Comparison of ENCODE assay signal across 14 cellular contexts in the genomic region with DNA sequence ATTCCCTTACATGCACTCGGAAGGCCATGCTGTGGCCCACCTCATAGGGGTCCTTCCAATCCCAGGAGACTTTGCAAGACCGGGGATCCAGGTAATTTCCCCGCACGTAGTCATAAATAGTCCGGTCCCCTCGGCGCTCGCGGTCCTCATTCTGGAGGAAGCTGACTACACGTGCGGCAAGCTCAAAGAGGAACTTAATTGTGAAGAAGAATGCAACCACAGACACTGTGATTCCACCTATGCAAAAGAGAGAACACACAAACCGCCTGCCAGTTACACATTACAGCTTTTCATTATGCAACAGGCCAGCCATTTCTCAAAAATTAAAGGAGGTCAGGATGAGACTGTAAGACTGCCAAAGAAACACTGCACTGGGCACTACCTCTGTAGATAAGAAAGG. TPM values are rescaled to one million over a fixed set of nuclear protein-coding genes. Genes with fewer than 3 reads are reported as not detected.
DNase-seq lines count a peak whose midpoint lies in the region; ATAC-seq, FAIRE-seq and TF ChIP-seq lines count a peak whose summit lies in the region.
"Had no signal": no experiment of that assay in that cellular context is flagged by ENCODE, and none has a peak within 500 bp of the region (broad histone marks: within the 10 kb centered on the region; RNA-seq: fewer than 3 reads in every experiment).

No MANE protein-coding gene starts in this region.

- H3K4me1 Mint-ChIP-seq in activated B cell treated with CpG ODN at 0.5 μM for 24 hours, result peaks cover 31% of the 10 kb centered on the region

- H3K27ac Mint-ChIP-seq in activated B cell treated with CpG ODN at 0.5 μM for 24 hours, result peak overlapping the region; percentile 68

- no peak overlapping the region for H3K9ac ChIP-seq in HepG2 (ENCODE audit: insufficient read depth, low read depth, low read length)
- H3K9ac ChIP-seq in GM23248, result no peak overlapping the region

- no peaks in the 10 kb centered on the region for H3K9me3 Mint-ChIP-seq in activated B cell treated with CpG ODN at 0.5 μM for 24 hours

- in situ Hi-C loops in HepG2 (cut with HindIII; ENCODE audit: extremely low pct_ligation_motif_present, low pct_unique_long_range_greater_than_20kb) (no loop called here), KBM-7 (cut with MboI; ENCODE audit: low pct_unique_long_range_greater_than_20kb, low sequenced_read_pairs) (no loop called here), GM23248 (cut with MboI) (no loop called here)

- H3K4me2 ChIP-seq in HepG2 (ENCODE audit: low read depth, low read length), result no peak overlapping the region
- no peak overlapping the region for H3K4me2 ChIP-seq in GM23248 (ENCODE audit: unreplicated experiment)

- H3F3A ChIP-seq in GM23248 (ENCODE audit: insufficient read depth), result no peaks in the 10 kb centered on the region

- TF ChIP-seq POLR2A in right lobe of liver (IDR thresholded peaks at IDR 0.05) (no peak), HepG2 (IDR thresholded peaks at IDR 0.05; ENCODE audit: insufficient read depth in 1 of 2, low read depth in 2 of 2, low read length in 2 of 2) (no peak)

- H3K4me3 ChIP-seq in right lobe of liver, result no peak overlapping the region
- H3K4me3 ChIP-seq in HepG2 (replicated peaks in 1 of 3; ENCODE audit: insufficient read depth in 1 of 3, low read depth in 2 of 3, low read length in 3 of 3), result no peak overlapping the region
- H3K4me3 ChIP-seq in GM23248, result no peak overlapping the region
- H3K4me3 ChIP-seq: sigmoid colon had no signal

- no peaks in the 10 kb centered on the region for H3K27me3 ChIP-seq in right lobe of liver
- no peaks in the 10 kb centered on the region for H3K27me3 ChIP-seq in HepG2 (ENCODE audit: control insufficient read depth in 1 of 2, insufficient read depth in 2 of 2, low read length in 2 of 2)
- no peaks in the 10 kb centered on the region for H3K27me3 ChIP-seq in GM23248 (replicated peaks; ENCODE audit: insufficient read depth)
- H3K27me3 ChIP-seq: sigmoid colon had no signal

- BruUV-seq in HepG2 (replicated peaks; lab: Mats Ljungman, UMichigan), result no TSS peak

- no peaks in the 10 kb centered on the region for H3K79me2 ChIP-seq in HepG2 (ENCODE audit: insufficient read depth, low read length)
- H3K79me2 ChIP-seq in GM23248 (ENCODE audit: insufficient read depth), result peaks cover 10% of the 10 kb centered on the region; the same call in 1 of the 2 replicates

- H3K4me3 Mint-ChIP-seq in activated B cell treated with CpG ODN at 0.5 μM for 24 hours, result peak overlapping the region; percentile 58

- H3K36me3 ChIP-seq in right lobe of liver, result peaks cover 0 to 17% (median 7%) of the 10 kb centered on the region in 4 donors
- H3K36me3 ChIP-seq in HepG2 (replicated peaks in 1 of 2; ENCODE audit: control insufficient read depth in 1 of 2, insufficient read depth in 2 of 2, low read length in 2 of 2), result peaks cover 8 to 52% of the 10 kb centered on the region in 2 experiments
- H3K36me3 ChIP-seq in GM23248 (ENCODE audit: low read depth), result peaks cover 29% of the 10 kb centered on the region; the same call in 1 of the 2 replicates

- POLR2A ChIA-PET in HepG2 (lab: Yijun Ruan, JAX), result no interaction called here
- POLR2A ChIA-PET in activated B cell treated with CpG ODN at 0.5 μM for 24 hours (lab: Charles Lee), result interaction anchor here (0.9 to 1.4 kb wide), 2 partner anchors 79 to 191 kb away, joined by 7 read pairs; partner anchors contain the start of genes ISCA2, NPC2 and YLPM1

- H3K9me3 ChIP-seq in right lobe of liver (no peaks in the 10 kb centered on the region), HepG2 (ENCODE audit: low read length) (no peaks in the 10 kb centered on the region), GM23248 (ENCODE audit: low read depth) (no peaks in the 10 kb centered on the region)
- H3K9me3 ChIP-seq: sigmoid colon had no signal

- intact Hi-C loops in right lobe of liver (cut with DNase I) (no loop called here), HepG2 (cut with micrococcal nuclease; ENCODE audit: unreplicated experiment) (no loop called here), activated B cell treated with CpG ODN at 0.5 μM for 24 hours (cut with micrococcal nuclease) (loop anchor here (2.0 to 10.0 kb wide), 3 partner anchors 28 to 320 kb away; partner anchors contain the start of genes AREL1 and FCF1)

- no peaks in the 10 kb centered on the region for H3K27me3 Mint-ChIP-seq in activated B cell treated with CpG ODN at 0.5 μM for 24 hours

- WGBS in right lobe of liver (ENCODE audit: insufficient coverage, low coverage, low lambda C conversion rate, missing lambda C conversion rate), result 53% methylated on average over 3 of the region's 12 CpGs
- 97% methylated on average over 12 of the region's 12 CpGs for WGBS in HepG2 (ENCODE audit: low lambda C conversion rate)
- WGBS in GM23248 (ENCODE audit: low coverage in 1 of 2, low lambda C conversion rate in 2 of 2, missing lambda C conversion rate in 2 of 2), 2 experiments, result 98% methylated on average over 12 of the region's 12 CpGs

- H3K9me2 ChIP-seq in GM23248 (ENCODE audit: insufficient read depth), result no peaks in the 10 kb centered on the region

- H3K27ac ChIP-seq in right lobe of liver (no peak overlapping the region), HepG2 (ENCODE audit: extremely low read length, insufficient read depth, low read length) (no peak overlapping the region), GM23248 (no peak overlapping the region)
- H3K27ac ChIP-seq: sigmoid colon had no signal

- no peak for TF ChIP-seq RAD21 in HepG2 (CRISPR knock-in tag; IDR thresholded peaks at IDR 0.05)

- no peak for DNase-seq in right lobe of liver
- DNase-seq in HepG2 (ENCODE audit: low spot score), result no peak
- peak; percentile 85 for DNase-seq in KBM-7
- peak; percentile 18 for DNase-seq in activated B cell treated with CpG ODN at 0.5 μM for 24 hours
- no peak for DNase-seq in GM23248
- no peak for DNase-seq in middle frontal gyrus (ENCODE audit: extremely low spot score, low spot score)
- no peak for DNase-seq in amygdala (lab: John Stamatoyannopoulos, UW)
- DNase-seq: amniotic stem cell; effector CD8-positive, alpha-beta T cell; head of caudate nucleus; NCI-H2227 treated with DMSO at 0.1 percent for 48 hours; sigmoid colon had no signal

- FAIRE-seq in HepG2 (lab: Jason Lieb, UNC), result no peak

- H2AFZ ChIP-seq in HepG2 (ENCODE audit: low read length), result no peak overlapping the region
- H2AFZ ChIP-seq in GM23248, result no peak overlapping the region

- ATAC-seq in right lobe of liver, result peak in 3 of 4 donors; percentile 25 to 36 (median 25)
- ATAC-seq in HepG2, result no peak
- ATAC-seq in activated B cell treated with CpG ODN at 0.5 μM for 24 hours (ENCODE audit: low read depth), result peak; percentile 90
- no peak for ATAC-seq in GM18873 (IDR thresholded peaks at IDR 0.05; ENCODE audit: low FRiP score, unreplicated experiment)
- ATAC-seq: SK-N-SH treated with all-trans-retinoic acid at 6 μM for 48 hours had no signal

- no peaks in the 10 kb centered on the region for H4K20me1 ChIP-seq in HepG2 (ENCODE audit: insufficient read depth, low read length)
- H4K20me1 ChIP-seq in GM23248 (ENCODE audit: insufficient read depth), result no peaks in the 10 kb centered on the region

- peaks cover 56% of the 10 kb centered on the region for H3K36me3 Mint-ChIP-seq in activated B cell treated with CpG ODN at 0.5 μM for 24 hours (ENCODE audit: low read depth)

- TF ChIP-seq EP300 in HepG2 (IDR thresholded peaks at IDR 0.05; ENCODE audit: low read depth in 2 of 2, low read length in 2 of 2), result no peak
- no peak for TF ChIP-seq EP300 in HepG2 (CRISPR knock-in tag; IDR thresholded peaks at IDR 0.05; ENCODE audit: borderline replicate concordance)

- CTCF ChIA-PET in HepG2 (lab: Yijun Ruan, JAX; ENCODE audit: low intra/inter-chr PET ratio, low total read pairs) (no interaction called here), activated B cell treated with CpG ODN at 0.5 μM for 24 hours (lab: Charles Lee) (interaction anchor here (1.7 kb wide), 1 partner anchor 75 kb away, joined by 7 read pairs; no protein-coding TSS in a partner anchor)

- TF ChIP-seq CTCF in right lobe of liver (IDR thresholded peaks at IDR 0.05) (no peak), HepG2 (CRISPR knock-in tag; IDR thresholded peaks at IDR 0.05) (no peak), activated B cell treated with CpG ODN at 0.5 μM for 24 hours (IDR thresholded peaks at IDR 0.05) (no peak)

- H3K4me1 ChIP-seq in right lobe of liver (peaks cover 0 to 3% (median 0%) of the 10 kb centered on the region in 4 donors), HepG2 (ENCODE audit: insufficient read depth, low read length) (peaks cover 12% of the 10 kb centered on the region), GM23248 (ENCODE audit: insufficient read depth) (no peaks in the 10 kb centered on the region)
- H3K4me1 ChIP-seq: sigmoid colon had no signal

RNA-seq across cellular contexts. Expression of gene AREL1, which starts 28.4 kb away (rescaled TPM):
- total RNA-seq in right lobe of liver (10 to 100 TPM; 12.7 to 17.9 (median 15.9) TPM), HepG2 (2016; rRNA removed; fragmentation: Illumina TruSeq; extraction: Trizol) (18.4 and 21.3 TPM in 2 replicates), activated B cell treated with CpG ODN at 0.5 μM for 24 hours (46.5 and 49.7 TPM in 2 replicates)
- total RNA-seq in HepG2 (2016; cell fraction: cytosol; rRNA removed; fragmentation: Illumina TruSeq; extraction: Trizol; ENCODE audit: low read depth), result 3.5 TPM in 2 replicates
- total RNA-seq in HepG2 (2016; cell fraction: insoluble cytoplasmic fraction; rRNA removed; fragmentation: Illumina TruSeq; extraction: Trizol), result 19.8 and 20.9 TPM in 2 replicates
- 9.2 and 9.5 TPM in 2 replicates for total RNA-seq in HepG2 (2016; cell fraction: membrane; rRNA removed; fragmentation: Illumina TruSeq; extraction: Trizol)
- total RNA-seq in HepG2 (2016; cell fraction: nucleus; rRNA removed; fragmentation: Illumina TruSeq; extraction: Trizol), result 26.2 and 29.2 TPM in 2 replicates
- polyA plus RNA-seq in HepG2 (2011; rRNA removed) (25.4 and 29.6 TPM in 2 replicates), GM23248 (2016; fragmentation: Nextera tagmentation; extraction: Ambion mirVana) (12.9 and 14.2 TPM in 2 replicates)
- polyA plus RNA-seq in HepG2 (2011; cell fraction: cytosol; rRNA removed), result 24.2 and 28.0 TPM in 2 replicates
- polyA plus RNA-seq in HepG2 (2011; cell fraction: nucleus; rRNA removed), result 48.2 and 52.6 TPM in 2 replicates
- polyA plus RNA-seq in HepG2 (2012), result 12.5 and 16.0 TPM in 2 replicates
- 1.2 TPM in 2 replicates for polyA plus RNA-seq in HepG2 (2016; cell fraction: cytosol; fragmentation: Illumina TruSeq; extraction: Trizol; ENCODE audit: low read depth)
- 14.8 and 15.3 TPM in 2 replicates for polyA plus RNA-seq in HepG2 (2016; cell fraction: insoluble cytoplasmic fraction; fragmentation: Illumina TruSeq; extraction: Trizol; ENCODE audit: low read depth)
- polyA plus RNA-seq in HepG2 (2016; cell fraction: membrane; fragmentation: Illumina TruSeq; extraction: Trizol; ENCODE audit: low read depth), result 4.1 and 4.7 TPM in 2 replicates
- 26.0 and 27.0 TPM in 2 replicates for polyA plus RNA-seq in HepG2 (2016; cell fraction: nucleus; fragmentation: Illumina TruSeq; extraction: Trizol; ENCODE audit: insufficient read depth, low read depth)
- polyA minus RNA-seq in HepG2 (2011; rRNA and poly(A)+ RNA removed; ENCODE audit: low replicate concordance), result 135 and 167 TPM in 2 replicates
- 14.9 and 19.7 TPM in 2 replicates for polyA minus RNA-seq in HepG2 (2011; cell fraction: cytosol; rRNA and poly(A)+ RNA removed)
- 60.0 and 62.0 TPM in 2 replicates for polyA minus RNA-seq in HepG2 (2011; cell fraction: nucleus; rRNA and poly(A)+ RNA removed)
- total RNA-seq in GM23248 (2014; rRNA removed; shearing (Covaris generic)), result 21.0 and 25.6 TPM in 2 replicates

RNA-seq across cellular contexts. Expression of gene FCF1, which starts 28.5 kb away (rescaled TPM):
- 10 to 100 TPM; 19.4 to 25.7 (median 22.5) TPM for total RNA-seq in right lobe of liver
- 44.4 and 70.8 TPM in 2 replicates for total RNA-seq in HepG2 (2016; rRNA removed; fragmentation: Illumina TruSeq; extraction: Trizol)
- total RNA-seq in HepG2 (2016; cell fraction: cytosol; rRNA removed; fragmentation: Illumina TruSeq; extraction: Trizol; ENCODE audit: low read depth), result 6.5 and 7.9 TPM in 2 replicates
- total RNA-seq in HepG2 (2016; cell fraction: insoluble cytoplasmic fraction; rRNA removed; fragmentation: Illumina TruSeq; extraction: Trizol), result 47.2 and 70.6 TPM in 2 replicates
- total RNA-seq in HepG2 (2016; cell fraction: membrane; rRNA removed; fragmentation: Illumina TruSeq; extraction: Trizol), result 22.9 and 29.1 TPM in 2 replicates
- total RNA-seq in HepG2 (2016; cell fraction: nucleus; rRNA removed; fragmentation: Illumina TruSeq; extraction: Trizol), result 23.9 and 25.1 TPM in 2 replicates
- polyA plus RNA-seq in HepG2 (2011; rRNA removed), result 26.2 and 31.0 TPM in 2 replicates
- polyA plus RNA-seq in HepG2 (2011; cell fraction: cytosol; rRNA removed), result 14.5 and 24.4 TPM in 2 replicates
- polyA plus RNA-seq in HepG2 (2011; cell fraction: nucleus; rRNA removed), result 9.2 and 12.3 TPM in 2 replicates
- 25.9 and 41.2 TPM in 2 replicates for polyA plus RNA-seq in HepG2 (2012)
- polyA plus RNA-seq in HepG2 (2016; cell fraction: cytosol; fragmentation: Illumina TruSeq; extraction: Trizol; ENCODE audit: low read depth), result 7.5 and 8.5 TPM in 2 replicates
- 72.6 and 86.3 TPM in 2 replicates for polyA plus RNA-seq in HepG2 (2016; cell fraction: insoluble cytoplasmic fraction; fragmentation: Illumina TruSeq; extraction: Trizol; ENCODE audit: low read depth)
- polyA plus RNA-seq in HepG2 (2016; cell fraction: membrane; fragmentation: Illumina TruSeq; extraction: Trizol; ENCODE audit: low read depth), result 20.0 and 20.7 TPM in 2 replicates
- 34.0 and 37.4 TPM in 2 replicates for polyA plus RNA-seq in HepG2 (2016; cell fraction: nucleus; fragmentation: Illumina TruSeq; extraction: Trizol; ENCODE audit: insufficient read depth, low read depth)
- polyA minus RNA-seq in HepG2 (2011; rRNA and poly(A)+ RNA removed; ENCODE audit: low replicate concordance), result 7.2 and 30.7 TPM in 2 replicates
- 20.0 TPM in 2 replicates for polyA minus RNA-seq in HepG2 (2011; cell fraction: cytosol; rRNA and poly(A)+ RNA removed)
- polyA minus RNA-seq in HepG2 (2011; cell fraction: nucleus; rRNA and poly(A)+ RNA removed), result 15.7 and 17.8 TPM in 2 replicates
- 49.4 and 49.5 TPM in 2 replicates for total RNA-seq in activated B cell treated with CpG ODN at 0.5 μM for 24 hours
- 28.7 and 39.2 TPM in 2 replicates for total RNA-seq in GM23248 (2014; rRNA removed; shearing (Covaris generic))
- 24.3 and 26.0 TPM in 2 replicates for polyA plus RNA-seq in GM23248 (2016; fragmentation: Nextera tagmentation; extraction: Ambion mirVana)

Comparison
In these comparisons a context has a peak if more than half of its experiments do, and no peak if none do; other contexts are left out.
1. ATAC-seq: peak in right lobe of liver (3 of 4) and activated B cell treated with CpG ODN at 0.5 μM for 24 hours (single experiment); none in HepG2 (single experiment) and GM18873 (single experiment).
2. DNase-seq: peak in KBM-7 (single experiment) and activated B cell treated with CpG ODN at 0.5 μM for 24 hours (single experiment); none in right lobe of liver (0 of 3), HepG2 (single experiment), GM23248 (single experiment), middle frontal gyrus (single experiment) and amygdala (0 of 56).